Comparison of ENCODE assay signal across 8 cellular contexts in genomic region chr7:76549025-76549854, GRCh38. TPM values are rescaled to one million over a fixed set of nuclear protein-coding genes. Genes with fewer than 3 reads are reported as not detected.
DNase-seq lines count a peak whose midpoint lies in the region; ATAC-seq and TF ChIP-seq lines count a peak whose summit lies in the region.
"Not testable (repeated sequence)": the region's sequence is repeated elsewhere in the genome, so short reads cannot be mapped to it uniquely, and the experiment has no call there.

No MANE protein-coding gene starts in this region.

- ATAC-seq in HG02623 (IDR thresholded peaks at IDR 0.05; ENCODE audit: unreplicated experiment): peak; percentile 99
- peak; percentile 100 for ATAC-seq in SK-N-SH treated with all-trans-retinoic acid at 6 μM for 48 hours
- peak; percentile 100 for ATAC-seq in Right ventricle myocardium inferior

- H3K4me3 ChIP-seq in thymus (ENCODE audit: low read length): peak overlapping the region; percentile 70

- under 1% methylated on average over 71 of the region's 71 CpGs for WGBS in thymus

- H3K9me3 ChIP-seq in thymus (ENCODE audit: control insufficient read depth): not testable (repeated sequence)

- H3K36me3 Mint-ChIP-seq in activated naive CD8-positive, alpha-beta T cell; osteocyte (ENCODE audit: unreplicated experiment): not testable (repeated sequence)

- peak overlapping the region; percentile 90 for H3K27ac Mint-ChIP-seq in activated naive CD8-positive, alpha-beta T cell
- H3K27ac Mint-ChIP-seq in osteocyte (ENCODE audit: unreplicated experiment): peak overlapping the region; percentile 91

- intact Hi-C loops in Right ventricle myocardium inferior (cut with DNase I): not testable (repeated sequence)

- peak overlapping the region; percentile 92 for H3K4me3 Mint-ChIP-seq in activated naive CD8-positive, alpha-beta T cell
- peak overlapping the region; percentile 90 for H3K4me3 Mint-ChIP-seq in osteocyte (ENCODE audit: unreplicated experiment)

- H3K9me3 Mint-ChIP-seq in activated naive CD8-positive, alpha-beta T cell (ENCODE audit: low read depth); osteocyte (ENCODE audit: unreplicated experiment): not testable (repeated sequence)

- not testable (repeated sequence) for H3K27me3 ChIP-seq in thymus (ENCODE audit: control insufficient read depth, insufficient read depth)

- peak; percentile 54 for TF ChIP-seq POLR2A in GM10847 (IDR thresholded peaks at IDR 0.05; ENCODE audit: extremely low read depth, insufficient read length)

- H3K4me1 Mint-ChIP-seq in activated naive CD8-positive, alpha-beta T cell (ENCODE audit: low read depth): peaks cover 20% of the 10 kb centered on the region
- peaks cover 14% of the 10 kb centered on the region for H3K4me1 Mint-ChIP-seq in osteocyte (ENCODE audit: unreplicated experiment)

- DNase-seq in NCI-H1092 treated with DMSO at 0.1 percent for 48 hours (lab: John Stamatoyannopoulos, UW) (peak; percentile 85), Right ventricle myocardium inferior (ENCODE audit: missing footprints) (peak; percentile 95), osteocyte (ENCODE audit: extremely low spot score, unreplicated experiment) (peak; percentile 94)

- not testable (repeated sequence) for TF ChIP-seq CTCF in osteocyte (IDR thresholded peaks at IDR 0.05)

- H3K4me1 ChIP-seq in thymus (ENCODE audit: control insufficient read depth, insufficient read depth, low read length): not testable (repeated sequence)

- peak overlapping the region; percentile 69 for H3K27ac ChIP-seq in thymus (ENCODE audit: low read depth)

- not testable (repeated sequence) for H3K27me3 Mint-ChIP-seq in activated naive CD8-positive, alpha-beta T cell; osteocyte (ENCODE audit: unreplicated experiment)

- not testable (repeated sequence) for H3K36me3 ChIP-seq in thymus (ENCODE audit: control insufficient read depth, insufficient read depth)

TF ChIP-seq in SK-N-SH treated with all-trans-retinoic acid at 6 μM for 48 hours, 23 proteins besides CTCF, POLR2A, EP300 and RAD21:
- peak; percentile 63 for TF ChIP-seq ZFP3 (CRISPR knock-in tag; IDR thresholded peaks at IDR 0.05)
TF ChIP-seq in SK-N-SH treated with all-trans-retinoic acid at 6 μM for 48 hours: peak in this region for 1; not testable (repeated sequence) for 22.

RNA-seq across cellular contexts. Expression of gene SPDYE16, which starts 6.1 kb away (rescaled TPM):
- not detected for total RNA-seq in Right ventricle myocardium inferior
- total RNA-seq in osteocyte: not detected in 2 replicates
- polyA plus RNA-seq in thymus: 0.27 TPM

RNA-seq across cellular contexts. Expression of gene UPK3B, which starts 38.9 kb away (rescaled TPM):
- total RNA-seq in Right ventricle myocardium inferior (0.54 TPM), osteocyte (1.5 and 2.2 TPM in 2 replicates)
- 2.1 TPM for polyA plus RNA-seq in thymus

Comparison
In these comparisons a context has a peak if more than half of its experiments do, and no peak if none do; other contexts are left out.
1. Peak in every context shown above with its lines: DNase-seq, ATAC-seq, H3K4me3 ChIP-seq and H3K27ac ChIP-seq.